In genomic region chr18:54878662-54879058, GRCh38 we compare ENCODE assay signal across 24 cellular contexts. TPM values are rescaled to one million over a fixed set of nuclear protein-coding genes. Genes with fewer than 3 reads are reported as not detected.
DNase-seq lines count a peak whose midpoint lies in the region; ATAC-seq and TF ChIP-seq lines count a peak whose summit lies in the region.
"Had no signal": no experiment of that assay in that cellular context is flagged by ENCODE, and none has a peak within 500 bp of the region (broad histone marks: within the 10 kb centered on the region; RNA-seq: fewer than 3 reads in every experiment).

No MANE protein-coding gene starts in this region.

- no peak overlapping the region for H3K4me3 Mint-ChIP-seq in activated naive CD8-positive, alpha-beta T cell treated with anti-CD3 and anti-CD28 coated beads for 36 hours
- H3K4me3 Mint-ChIP-seq: CD4-positive, alpha-beta T cell; H9 had no signal

- in situ Hi-C loops in brain microvascular endothelial cell (cut with HindIII; ENCODE audit: low pct_ligation_motif_present, low sequenced_read_pairs), result no loop called here

- H3K27me3 Mint-ChIP-seq in activated naive CD8-positive, alpha-beta T cell treated with anti-CD3 and anti-CD28 coated beads for 36 hours, result no peaks in the 10 kb centered on the region
- H3K27me3 Mint-ChIP-seq: CD4-positive, alpha-beta T cell had no signal

- peak overlapping the region; percentile 8 for H2AFZ ChIP-seq in osteoblast (ENCODE audit: low read length)

- H3K4me1 ChIP-seq in osteoblast (ENCODE audit: insufficient read depth, low read length), result peaks cover 46% of the 10 kb centered on the region
- H3K4me1 ChIP-seq: SJSA1 had no signal

- no peak overlapping the region for H3K27ac Mint-ChIP-seq in activated naive CD8-positive, alpha-beta T cell treated with anti-CD3 and anti-CD28 coated beads for 36 hours
- H3K27ac Mint-ChIP-seq: CD4-positive, alpha-beta T cell; H9 had no signal

- no peaks in the 10 kb centered on the region for H3K9me3 Mint-ChIP-seq in activated naive CD8-positive, alpha-beta T cell treated with anti-CD3 and anti-CD28 coated beads for 36 hours
- H3K9me3 Mint-ChIP-seq: CD4-positive, alpha-beta T cell; H9 had no signal

- peak overlapping the region; percentile 56 for H3K4me2 ChIP-seq in osteoblast (ENCODE audit: insufficient read depth, low read length)
- H3K4me2 ChIP-seq: BLaER1, KMS-11 had no signal

- H3K36me3 ChIP-seq in brain microvascular endothelial cell (replicated peaks) (no peaks in the 10 kb centered on the region), osteoblast (ENCODE audit: insufficient read depth, low read length) (no peaks in the 10 kb centered on the region)
- H3K36me3 ChIP-seq: BLaER1, SJSA1 had no signal

- no peaks in the 10 kb centered on the region for H3K9me3 ChIP-seq in osteoblast (ENCODE audit: low read depth, low read length)
- H3K9me3 ChIP-seq: BLaER1, SJSA1 had no signal

- no peak for ATAC-seq in HG03469 (IDR thresholded peaks at IDR 0.05; ENCODE audit: unreplicated experiment)
- ATAC-seq: Panc1 had no signal

- TF ChIP-seq CTCF in brain microvascular endothelial cell (IDR thresholded peaks at IDR 0.05; ENCODE audit: low read depth, low read length, missing control alignments), result no peak
- TF ChIP-seq CTCF in osteoblast (IDR thresholded peaks at IDR 0.05; ENCODE audit: extremely low read depth, low read depth, low read length), result no peak
- no peak for TF ChIP-seq CTCF in GM20000 (IDR thresholded peaks at IDR 0.05; ENCODE audit: extremely low read depth, missing control alignments)

- H3K4me3 ChIP-seq in brain microvascular endothelial cell (ENCODE audit: low read depth, low read length) (no peak overlapping the region), osteoblast (ENCODE audit: insufficient read depth, low read length) (no peak overlapping the region)
- H3K4me3 ChIP-seq: BLaER1, SJSA1 had no signal

- no peaks in the 10 kb centered on the region for H4K20me1 ChIP-seq in osteoblast (ENCODE audit: insufficient read depth, low read length)
- H4K20me1 ChIP-seq: BLaER1 had no signal

- peak; percentile 15 for DNase-seq in HCEC 1CT
- no peak for DNase-seq in brain microvascular endothelial cell
- DNase-seq in iris pigment epithelial cell (ENCODE audit: low read depth), result peak; percentile 33
- no peak for DNase-seq in osteoblast (ENCODE audit: insufficient read length, low spot score, missing footprints)
- no peak for DNase-seq in GM20000 (ENCODE audit: low spot score)
- DNase-seq in activated naive CD8-positive, alpha-beta T cell treated with anti-CD3 and anti-CD28 coated beads for 36 hours, result no peak
- DNase-seq: ACHN; CD4-positive, alpha-beta T cell; COR-L47; DMS 273 treated with DMSO at 0.1 percent for 48 hours; H9; MV-4-11; NCI-H1105 treated with DMSO at 0.1 percent for 48 hours; NCI-H2029 treated with DMSO at 0.1 percent for 48 hours; NCI-H226; NCI-H510A treated with DMSO at 0.1 percent for 48 hours; NCI-H748 treated with DMSO at 0.1 percent for 48 hours; NK-92 treated with Interleukin-12 subunit alpha and Interleukin-12 subunit beta, amount 100 ng/mL, for 24 hours had no signal

- H3K27ac ChIP-seq in brain microvascular endothelial cell, result peak overlapping the region; percentile 10
- H3K27ac ChIP-seq in osteoblast (ENCODE audit: low read depth, low read length), result peak overlapping the region; percentile 86
- H3K27ac ChIP-seq: BLaER1, HL-60, KMS-11, SJSA1 had no signal

- H3K79me2 ChIP-seq in osteoblast (ENCODE audit: insufficient read depth, low read length), result no peaks in the 10 kb centered on the region

- no peaks in the 10 kb centered on the region for H3K36me3 Mint-ChIP-seq in activated naive CD8-positive, alpha-beta T cell treated with anti-CD3 and anti-CD28 coated beads for 36 hours

- H3K4me1 Mint-ChIP-seq in activated naive CD8-positive, alpha-beta T cell treated with anti-CD3 and anti-CD28 coated beads for 36 hours, result no peaks in the 10 kb centered on the region

- H3K27me3 ChIP-seq in brain microvascular endothelial cell (replicated peaks) (no peaks in the 10 kb centered on the region), osteoblast (ENCODE audit: insufficient read depth, low read length) (no peaks in the 10 kb centered on the region)
- H3K27me3 ChIP-seq: BLaER1, SJSA1 had no signal

RNA-seq across cellular contexts. Expression of gene RAB27B, which starts 50.4 kb away (rescaled TPM):
- total RNA-seq in osteoblast, result 55.7 and 99.0 TPM in 2 replicates
- total RNA-seq in activated naive CD8-positive, alpha-beta T cell treated with anti-CD3 and anti-CD28 coated beads for 36 hours, result not detected

Comparison
In these comparisons a context has a peak if more than half of its experiments do, and no peak if none do; other contexts are left out.
1. DNase-seq: peak in HCEC 1CT (single experiment) and iris pigment epithelial cell (single experiment); none in brain microvascular endothelial cell (single experiment), osteoblast (single experiment), GM20000 (single experiment) and activated naive CD8-positive, alpha-beta T cell treated with anti-CD3 and anti-CD28 coated beads for 36 hours (single experiment).
2. RNA of gene RAB27B, which starts 50.4 kb away (total RNA-seq): 55.7 to 99.0 TPM in osteoblast; not detected in activated naive CD8-positive, alpha-beta T cell treated with anti-CD3 and anti-CD28 coated beads for 36 hours; every median in the first group is over 10 times any median in the second.